1 cellular context compared by ENCODE assay signal in genomic region chr12:52903855-52904508, GRCh38.
A peak's percentile ranks its signal among the peaks of the same experiment; 100 is the strongest.
TF ChIP-seq lines count a peak whose summit lies in the region.

No MANE protein-coding gene starts in this region.

TF ChIP-seq in HepG2, 621 proteins besides CTCF, POLR2A, EP300 and RAD21 (continued from another document and continues in another):
- TF ChIP-seq, protein P1, sequence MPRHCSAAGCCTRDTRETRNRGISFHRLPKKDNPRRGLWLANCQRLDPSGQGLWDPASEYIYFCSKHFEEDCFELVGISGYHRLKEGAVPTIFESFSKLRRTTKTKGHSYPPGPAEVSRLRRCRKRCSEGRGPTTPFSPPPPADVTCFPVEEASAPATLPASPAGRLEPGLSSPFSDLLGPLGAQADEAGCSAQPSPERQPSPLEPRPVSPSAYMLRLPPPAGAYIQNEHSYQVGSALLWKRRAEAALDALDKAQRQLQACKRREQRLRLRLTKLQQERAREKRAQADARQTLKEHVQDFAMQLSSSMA (CRISPR knock-in tag; IDR thresholded peaks at IDR 0.05) = 0 out of 2 replicates have a peak, but pooled peaks have one; percentile 45
- TF ChIP-seq PITX1 (CRISPR knock-in tag; IDR thresholded peaks at IDR 0.05) = no peak
- TF ChIP-seq E2F1 (CRISPR knock-in tag; IDR thresholded peaks at IDR 0.05) = peak; percentile 86
- TF ChIP-seq RELA (CRISPR knock-in tag; IDR thresholded peaks at IDR 0.05) = no peak
- TF ChIP-seq ELF3 (CRISPR knock-in tag; IDR thresholded peaks at IDR 0.05) = peak; percentile 93
- TF ChIP-seq BCL6 (CRISPR knock-in tag; IDR thresholded peaks at IDR 0.05) = peak; percentile 83
- TF ChIP-seq BRD4 (CRISPR knock-in tag; IDR thresholded peaks at IDR 0.05) = peak; percentile 35; the same call in 1 of the 2 replicates
- TF ChIP-seq AKAP8 (CRISPR knock-in tag; IDR thresholded peaks at IDR 0.05) = 0 out of 2 replicates have a peak, but pooled peaks have one; percentile 29
- TF ChIP-seq ZSCAN20 (CRISPR knock-in tag; IDR thresholded peaks at IDR 0.05; ENCODE audit: borderline replicate concordance) = no peak; the same call in 1 of the 2 replicates
- TF ChIP-seq IRX3 (CRISPR knock-in tag; IDR thresholded peaks at IDR 0.05; ENCODE audit: borderline replicate concordance, low read depth) = no peak
- peak; percentile 68; the same call in 1 of the 2 replicates for TF ChIP-seq HNF4G (IDR thresholded peaks at IDR 0.05; ENCODE audit: borderline replicate concordance, low read depth, low read length)
- 0 out of 2 replicates have a peak, but pooled peaks have one; percentile 22 for TF ChIP-seq HNF4G (CRISPR knock-in tag; IDR thresholded peaks at IDR 0.05; ENCODE audit: borderline replicate concordance, low read depth)
- no peak for TF ChIP-seq NPAS2 (CRISPR knock-in tag; IDR thresholded peaks at IDR 0.05; ENCODE audit: borderline replicate concordance)
- TF ChIP-seq, protein P2, sequence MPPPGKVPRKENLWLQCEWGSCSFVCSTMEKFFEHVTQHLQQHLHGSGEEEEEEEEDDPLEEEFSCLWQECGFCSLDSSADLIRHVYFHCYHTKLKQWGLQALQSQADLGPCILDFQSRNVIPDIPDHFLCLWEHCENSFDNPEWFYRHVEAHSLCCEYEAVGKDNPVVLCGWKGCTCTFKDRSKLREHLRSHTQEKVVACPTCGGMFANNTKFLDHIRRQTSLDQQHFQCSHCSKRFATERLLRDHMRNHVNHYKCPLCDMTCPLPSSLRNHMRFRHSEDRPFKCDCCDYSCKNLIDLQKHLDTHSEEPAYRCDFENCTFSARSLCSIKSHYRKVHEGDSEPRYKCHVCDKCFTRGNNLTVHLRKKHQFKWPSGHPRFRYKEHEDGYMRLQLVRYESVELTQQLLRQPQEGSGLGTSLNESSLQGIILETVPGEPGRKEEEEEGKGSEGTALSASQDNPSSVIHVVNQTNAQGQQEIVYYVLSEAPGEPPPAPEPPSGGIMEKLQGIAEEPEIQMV (CRISPR knock-in tag; IDR thresholded peaks at IDR 0.05; ENCODE audit: low read depth) = no peak
- TF ChIP-seq MAZ (IDR thresholded peaks at IDR 0.05; ENCODE audit: borderline replicate concordance, low read depth, low read length) = peak; percentile 75
- 0 out of 2 replicates have a peak, but pooled peaks have one; percentile 59 for TF ChIP-seq MAZ (CRISPR knock-in tag; IDR thresholded peaks at IDR 0.05; ENCODE audit: low read depth)
- 0 out of 2 replicates have a peak, but pooled peaks have one; percentile 12 for TF ChIP-seq TBX2 (CRISPR knock-in tag; IDR thresholded peaks at IDR 0.05; ENCODE audit: borderline replicate concordance)
- TF ChIP-seq ZFP36L1 (CRISPR knock-in tag; IDR thresholded peaks at IDR 0.05) = no peak
- TF ChIP-seq, protein P3, sequence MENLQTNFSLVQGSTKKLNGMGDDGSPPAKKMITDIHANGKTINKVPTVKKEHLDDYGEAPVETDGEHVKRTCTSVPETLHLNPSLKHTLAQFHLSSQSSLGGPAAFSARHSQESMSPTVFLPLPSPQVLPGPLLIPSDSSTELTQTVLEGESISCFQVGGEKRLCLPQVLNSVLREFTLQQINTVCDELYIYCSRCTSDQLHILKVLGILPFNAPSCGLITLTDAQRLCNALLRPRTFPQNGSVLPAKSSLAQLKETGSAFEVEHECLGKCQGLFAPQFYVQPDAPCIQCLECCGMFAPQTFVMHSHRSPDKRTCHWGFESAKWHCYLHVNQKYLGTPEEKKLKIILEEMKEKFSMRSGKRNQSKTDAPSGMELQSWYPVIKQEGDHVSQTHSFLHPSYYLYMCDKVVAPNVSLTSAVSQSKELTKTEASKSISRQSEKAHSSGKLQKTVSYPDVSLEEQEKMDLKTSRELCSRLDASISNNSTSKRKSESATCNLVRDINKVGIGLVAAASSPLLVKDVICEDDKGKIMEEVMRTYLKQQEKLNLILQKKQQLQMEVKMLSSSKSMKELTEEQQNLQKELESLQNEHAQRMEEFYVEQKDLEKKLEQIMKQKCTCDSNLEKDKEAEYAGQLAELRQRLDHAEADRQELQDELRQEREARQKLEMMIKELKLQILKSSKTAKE (CRISPR knock-in tag; IDR thresholded peaks at IDR 0.05; ENCODE audit: borderline replicate concordance) = peak; percentile 76; the same call in 1 of the 2 replicates
- TF ChIP-seq, protein P4, sequence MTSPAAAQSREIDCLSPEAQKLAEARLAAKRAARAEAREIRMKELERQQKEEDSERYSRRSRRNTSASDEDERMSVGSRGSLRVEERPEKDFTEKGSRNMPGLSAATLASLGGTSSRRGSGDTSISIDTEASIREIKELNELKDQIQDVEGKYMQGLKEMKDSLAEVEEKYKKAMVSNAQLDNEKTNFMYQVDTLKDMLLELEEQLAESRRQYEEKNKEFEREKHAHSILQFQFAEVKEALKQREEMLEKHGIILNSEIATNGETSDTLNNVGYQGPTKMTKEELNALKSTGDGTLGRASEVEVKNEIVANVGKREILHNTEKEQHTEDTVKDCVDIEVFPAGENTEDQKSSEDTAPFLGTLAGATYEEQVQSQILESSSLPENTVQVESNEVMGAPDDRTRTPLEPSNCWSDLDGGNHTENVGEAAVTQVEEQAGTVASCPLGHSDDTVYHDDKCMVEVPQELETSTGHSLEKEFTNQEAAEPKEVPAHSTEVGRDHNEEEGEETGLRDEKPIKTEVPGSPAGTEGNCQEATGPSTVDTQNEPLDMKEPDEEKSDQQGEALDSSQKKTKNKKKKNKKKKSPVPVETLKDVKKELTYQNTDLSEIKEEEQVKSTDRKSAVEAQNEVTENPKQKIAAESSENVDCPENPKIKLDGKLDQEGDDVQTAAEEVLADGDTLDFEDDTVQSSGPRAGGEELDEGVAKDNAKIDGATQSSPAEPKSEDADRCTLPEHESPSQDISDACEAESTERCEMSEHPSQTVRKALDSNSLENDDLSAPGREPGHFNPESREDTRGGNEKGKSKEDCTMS (CRISPR knock-in tag; conservative IDR thresholded peaks at IDR 0.05) = no peak
- TF ChIP-seq ZEB1 (IDR thresholded peaks at IDR 0.05; ENCODE audit: insufficient replicate concordance, low read depth) = no peak
- TF ChIP-seq TEAD3 (CRISPR knock-in tag; optimal IDR thresholded peaks at IDR 0.05; ENCODE audit: borderline replicate concordance) = peak; percentile 10
- 0 out of 2 replicates have a peak, but pooled peaks have one; percentile 22 for TF ChIP-seq ZNF256 (CRISPR knock-in tag; conservative IDR thresholded peaks at IDR 0.05)
- peak; percentile 65; the same call in 1 of the 2 replicates for TF ChIP-seq MYC (CRISPR knock-in tag; IDR thresholded peaks at IDR 0.05; ENCODE audit: borderline replicate concordance)
- no peak for TF ChIP-seq REPIN1 (CRISPR knock-in tag; IDR thresholded peaks at IDR 0.05; ENCODE audit: borderline replicate concordance, low read depth)
- TF ChIP-seq ZNF350 (CRISPR knock-in tag; IDR thresholded peaks at IDR 0.05; ENCODE audit: borderline replicate concordance, low read depth) = no peak
- peak; percentile 51; the same call in 1 of the 2 replicates for TF ChIP-seq ARID4A (CRISPR knock-in tag; IDR thresholded peaks at IDR 0.05; ENCODE audit: borderline replicate concordance)
- no peak for TF ChIP-seq ZNF747 (CRISPR knock-in tag; IDR thresholded peaks at IDR 0.05; ENCODE audit: borderline replicate concordance)
- TF ChIP-seq HMGXB4 (CRISPR knock-in tag; IDR thresholded peaks at IDR 0.05; ENCODE audit: borderline replicate concordance in 1 of 2, low read depth in 1 of 2) = no peak
- TF ChIP-seq MEIS2 (CRISPR knock-in tag; IDR thresholded peaks at IDR 0.05) = peak; percentile 56; the same call in 1 of the 2 replicates
- peak; percentile 10; the same call in 1 of the 2 replicates for TF ChIP-seq ZNF670 (CRISPR knock-in tag; IDR thresholded peaks at IDR 0.05; ENCODE audit: borderline replicate concordance)
- TF ChIP-seq ZFP41 (CRISPR knock-in tag; IDR thresholded peaks at IDR 0.05; ENCODE audit: borderline replicate concordance) = no peak
- TF ChIP-seq ZNF501 (CRISPR knock-in tag; IDR thresholded peaks at IDR 0.05) = no peak
- TF ChIP-seq ZNF609 (CRISPR knock-in tag; IDR thresholded peaks at IDR 0.05; ENCODE audit: borderline replicate concordance) = no peak
- TF ChIP-seq NR2F2 (IDR thresholded peaks at IDR 0.05; ENCODE audit: borderline replicate concordance, low read depth) = peak; percentile 72; the same call in 1 of the 2 replicates
- no peak for TF ChIP-seq ZNF775 (CRISPR knock-in tag; IDR thresholded peaks at IDR 0.05; ENCODE audit: borderline replicate concordance)
- TF ChIP-seq ZNF619 (CRISPR knock-in tag; IDR thresholded peaks at IDR 0.05) = no peak
